7 cellular contexts compared by ENCODE assay signal in the genomic region with DNA sequence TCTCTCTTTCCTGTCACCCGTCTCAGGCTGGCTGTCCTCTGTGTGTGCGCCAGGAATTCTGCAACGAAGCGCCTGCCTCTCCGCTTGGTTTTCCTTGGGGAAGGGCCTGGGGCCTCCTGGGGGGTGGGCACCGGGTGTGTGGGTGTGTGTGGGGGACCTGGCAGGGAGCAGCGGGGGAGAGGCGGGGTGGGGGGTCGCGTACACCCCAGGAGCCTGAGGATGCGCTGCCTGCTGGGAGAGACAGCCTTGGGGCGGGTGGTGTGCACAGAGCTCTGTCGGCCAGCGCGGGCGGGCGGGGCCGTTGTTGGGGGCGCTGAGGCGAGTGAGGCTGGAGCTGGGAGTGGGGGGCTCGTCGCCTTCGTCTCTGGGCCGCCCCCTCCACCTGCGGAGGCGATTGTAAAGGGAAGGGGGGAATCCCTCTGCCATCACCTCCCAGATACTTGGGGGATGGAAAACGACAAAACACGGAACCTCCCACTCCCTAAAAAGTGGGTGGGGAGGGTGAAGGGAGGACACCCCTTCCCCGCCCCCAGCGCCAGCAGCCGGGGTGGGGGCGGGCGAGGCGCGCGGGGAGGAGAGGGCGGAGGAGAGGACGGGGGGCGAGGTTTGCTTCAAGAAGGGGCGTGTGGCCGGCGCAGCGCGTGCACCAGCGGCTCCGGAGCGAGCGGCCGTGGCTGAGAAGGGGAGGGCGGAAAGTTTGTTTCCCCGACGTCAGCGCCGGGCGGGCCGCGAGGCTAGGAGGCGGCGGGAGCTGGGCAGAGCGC. TPM values are rescaled to one million over a fixed set of nuclear protein-coding genes. Genes with fewer than 3 reads are reported as not detected.
DNase-seq lines count a peak whose midpoint lies in the region; ATAC-seq lines count a peak whose summit lies in the region.

A gene (plus strand): TSS at position 640 of the 764 bp plus-strand sequence. CDS start 221 bp downstream, outside the sequence.

- H3K36me3 ChIP-seq in HUES64 (ENCODE audit: insufficient read depth, low read length) (no peaks in the 10 kb centered on the region), skeletal muscle satellite cell (ENCODE audit: insufficient read depth, low read length) (no peaks in the 10 kb centered on the region)

- H3K27me3 ChIP-seq in HUES64 (ENCODE audit: insufficient read depth, low read length): peaks cover 45% of the 10 kb centered on the region
- peaks cover 58% of the 10 kb centered on the region for H3K27me3 ChIP-seq in skeletal muscle satellite cell (ENCODE audit: control insufficient read depth, insufficient read depth, low read length)

- H3K4me2 ChIP-seq in skeletal muscle satellite cell (ENCODE audit: low read length): peak within 1 kb of the TSS; percentile 56

- H3K4me1 ChIP-seq in HUES64 (ENCODE audit: insufficient read depth, low read length) (no peaks in the 10 kb centered on the region), skeletal muscle satellite cell (ENCODE audit: control insufficient read depth, insufficient read depth, low read length) (peaks cover 3% of the 10 kb centered on the region)

- no peaks in the 10 kb centered on the region for H3K9me3 ChIP-seq in HUES64 (ENCODE audit: insufficient read depth, low read depth, low read length)
- no peaks in the 10 kb centered on the region for H3K9me3 ChIP-seq in skeletal muscle satellite cell (replicated peaks; ENCODE audit: low read length)

- H3K9ac ChIP-seq in HUES64 (ENCODE audit: low read depth, low read length) (no peak within 1 kb of the TSS; the same call in 1 of the 2 replicates), skeletal muscle satellite cell (ENCODE audit: low read depth, low read length) (no peak within 1 kb of the TSS)

- no peak within 1 kb of the TSS for H3K27ac ChIP-seq in HUES64 (ENCODE audit: low read depth, low read length)

- DNase-seq in activated T-cell treated with anti-CD3 and anti-CD28 coated beads for 48 hours (ENCODE audit: low read depth) (peak; percentile 38), Right ventricle myocardium superior (peak; percentile 56), SK-N-DZ (ENCODE audit: low spot score) (no peak), NCI-H187 (lab: John Stamatoyannopoulos, UW) (no peak)

- H3K4me3 ChIP-seq in HUES64 (ENCODE audit: low read length) (peak within 1 kb of the TSS; percentile 57), skeletal muscle satellite cell (ENCODE audit: low read length) (peak within 1 kb of the TSS; percentile 13)

- WGBS in HUES64: 2% methylated on average over 49 of the region's 60 CpGs

- intact Hi-C loops in Right ventricle myocardium superior (cut with DNase I): no loop called here

- peak; percentile 65 for ATAC-seq in Right ventricle myocardium superior (ENCODE audit: poor library complexity)
- no peak for ATAC-seq in HG03439 (IDR thresholded peaks at IDR 0.05; ENCODE audit: unreplicated experiment)

RNA-seq across cellular contexts. Expression of the gene that starts here (rescaled TPM):
- 5.0 TPM for polyA plus RNA-seq in HUES64 (2013, experiment 1 of 2)
- 6.7 TPM for polyA plus RNA-seq in HUES64 (2013, experiment 2 of 2)
- total RNA-seq in Right ventricle myocardium superior: 0.89 TPM
- 4.6 and 5.5 TPM in 2 replicates for total RNA-seq in skeletal muscle satellite cell (2012; rRNA removed)
- 1.8 and 2.1 TPM in 2 replicates for polyA plus RNA-seq in SK-N-DZ (2014; cell fraction: cytosol; rRNA removed)
- polyA plus RNA-seq in SK-N-DZ (2014; cell fraction: nucleus; rRNA removed): 1.1 and 2.0 TPM in 2 replicates

Comparison
In these comparisons a context has a peak if more than half of its experiments do, and no peak if none do; other contexts are left out.
1. Peak in DNase-seq and ATAC-seq in Right ventricle myocardium superior; RNA of the gene not detected or under 1 TPM.